ENCODE assay signal across 11 cellular contexts in the genomic region with DNA sequence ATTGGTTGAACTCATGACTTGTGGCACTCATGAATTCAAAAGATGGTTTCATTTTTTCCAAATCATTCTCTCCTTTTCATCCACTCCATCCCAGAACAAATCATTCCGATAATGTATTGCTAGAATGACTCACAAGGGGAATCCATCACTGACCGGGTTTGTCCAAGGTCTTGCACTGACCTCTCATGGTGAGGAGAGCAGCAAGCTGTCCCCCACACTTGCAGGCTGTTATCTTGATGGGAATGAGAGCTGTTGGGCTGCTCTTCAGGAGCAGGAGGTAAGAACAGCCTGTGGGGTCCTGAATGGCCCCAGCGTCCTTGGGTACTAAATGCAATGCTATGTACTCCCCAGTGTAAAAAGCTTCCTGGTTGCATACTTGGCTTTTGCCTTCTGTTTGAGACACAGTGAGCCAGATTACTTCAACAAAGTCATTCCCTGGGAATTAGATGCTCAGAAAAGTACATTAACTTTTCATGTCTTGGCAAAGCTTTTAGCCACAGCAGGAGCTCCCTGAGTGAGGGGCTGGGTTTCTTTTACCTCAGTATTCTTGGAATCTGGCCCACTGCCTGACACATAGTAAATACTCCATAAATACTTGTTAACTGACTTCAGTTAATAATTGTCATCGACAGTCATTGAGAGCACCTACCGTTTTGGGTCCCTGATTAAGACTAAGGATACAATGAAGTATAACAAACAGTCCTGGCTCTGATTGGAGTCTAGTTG. TPM values are rescaled to one million over a fixed set of nuclear protein-coding genes. Genes with fewer than 3 reads are reported as not detected.
DNase-seq lines count a peak whose midpoint lies in the region.
"Had no signal": no experiment of that assay in that cellular context is flagged by ENCODE, and none has a peak within 500 bp of the region (broad histone marks: within the 10 kb centered on the region; RNA-seq: fewer than 3 reads in every experiment).

No MANE protein-coding gene starts in this region.

- H3K27me3 ChIP-seq in duodenal mucosa (ENCODE audit: control insufficient read depth in 1 of 2, insufficient read depth in 2 of 2, low read length in 2 of 2) (no peaks in the 10 kb centered on the region), mucosa of rectum (ENCODE audit: control insufficient read depth in 2 of 2, insufficient read depth in 2 of 2, low read length in 2 of 2) (no peaks in the 10 kb centered on the region)

- H3K36me3 ChIP-seq in duodenal mucosa (ENCODE audit: control insufficient read depth in 1 of 2, insufficient read depth in 2 of 2, low read length in 2 of 2), result peaks cover 0 to 4% of the 10 kb centered on the region in 2 donors
- H3K36me3 ChIP-seq in mucosa of rectum (ENCODE audit: control insufficient read depth in 2 of 2, insufficient read depth in 2 of 2, low read length in 2 of 2), result peaks cover 0 to 3% of the 10 kb centered on the region in 2 donors

- H3K9me3 ChIP-seq in duodenal mucosa (ENCODE audit: control insufficient read depth in 1 of 2, low read length in 2 of 2) (no peaks in the 10 kb centered on the region), mucosa of rectum (ENCODE audit: control insufficient read depth in 2 of 2, low read length in 2 of 2) (no peaks in the 10 kb centered on the region)

- H3K27ac ChIP-seq in duodenal mucosa (ENCODE audit: low read depth, low read length) (no peak overlapping the region), mucosa of rectum (ENCODE audit: low read depth in 2 of 2, low read length in 2 of 2) (peak overlapping the region; percentile 78 to 85)

- peak overlapping the region; percentile 13 for H3K9ac ChIP-seq in duodenal mucosa (ENCODE audit: low read depth in 1 of 2, low read length in 2 of 2)
- H3K9ac ChIP-seq in mucosa of rectum (ENCODE audit: low read depth in 1 of 2, low read length in 2 of 2), result peak overlapping the region in 1 of 2 donors; percentile 50

- H3K4me1 ChIP-seq in duodenal mucosa (ENCODE audit: control insufficient read depth in 1 of 2, insufficient read depth in 2 of 2, low read length in 2 of 2), result peaks cover 47 to 57% of the 10 kb centered on the region in 2 donors
- peaks cover 33 to 44% of the 10 kb centered on the region in 2 donors for H3K4me1 ChIP-seq in mucosa of rectum (ENCODE audit: control insufficient read depth in 2 of 2, insufficient read depth in 2 of 2, low read length in 2 of 2)

- H3K4me3 ChIP-seq in duodenal mucosa (ENCODE audit: low read depth in 1 of 2, low read length in 2 of 2), result no peak overlapping the region
- H3K4me3 ChIP-seq in mucosa of rectum (ENCODE audit: low read length in 2 of 2), result no peak overlapping the region

- DNase-seq in A172 (ENCODE audit: low spot score) (peak; percentile 57), HT1080 (ENCODE audit: low read depth) (peak; percentile 51), NCI-H1694 (lab: John Stamatoyannopoulos, UW) (no peak), NCI-H82 (lab: John Stamatoyannopoulos, UW) (no peak), iPS-NIHi11 (ENCODE audit: low spot score) (no peak), RPMI8226 (no peak)
- DNase-seq: activated T-cell treated with anti-CD3 and anti-CD28 coated beads, Interleukin-2, amount 50 U/mL, for 48 hours; immature natural killer cell; NCI-H510A had no signal

RNA-seq across cellular contexts. Expression of a gene that starts 24.1 kb away (rescaled TPM):
- total RNA-seq in A172 (2014; rRNA removed; shearing (Covaris generic)), result 69.1 and 75.0 TPM in 2 replicates
- total RNA-seq in HT1080 (2014; rRNA removed; shearing (Covaris generic)), result 82.5 and 86.8 TPM in 2 replicates
- polyA plus RNA-seq in HT1080 (2015; cell fraction: cytosol; rRNA removed), result 30.7 and 31.3 TPM in 2 replicates
- 584 and 668 TPM in 2 replicates for polyA plus RNA-seq in HT1080 (2015; cell fraction: nucleus; rRNA removed)

Comparison
In these comparisons a context has a peak if more than half of its experiments do, and no peak if none do; other contexts are left out.
1. DNase-seq: peak in A172 (single experiment) and HT1080 (single experiment); none in NCI-H1694 (single experiment), NCI-H82 (single experiment), iPS-NIHi11 (single experiment) and RPMI8226 (single experiment).